1 cellular context compared by ENCODE assay signal in the genomic region with DNA sequence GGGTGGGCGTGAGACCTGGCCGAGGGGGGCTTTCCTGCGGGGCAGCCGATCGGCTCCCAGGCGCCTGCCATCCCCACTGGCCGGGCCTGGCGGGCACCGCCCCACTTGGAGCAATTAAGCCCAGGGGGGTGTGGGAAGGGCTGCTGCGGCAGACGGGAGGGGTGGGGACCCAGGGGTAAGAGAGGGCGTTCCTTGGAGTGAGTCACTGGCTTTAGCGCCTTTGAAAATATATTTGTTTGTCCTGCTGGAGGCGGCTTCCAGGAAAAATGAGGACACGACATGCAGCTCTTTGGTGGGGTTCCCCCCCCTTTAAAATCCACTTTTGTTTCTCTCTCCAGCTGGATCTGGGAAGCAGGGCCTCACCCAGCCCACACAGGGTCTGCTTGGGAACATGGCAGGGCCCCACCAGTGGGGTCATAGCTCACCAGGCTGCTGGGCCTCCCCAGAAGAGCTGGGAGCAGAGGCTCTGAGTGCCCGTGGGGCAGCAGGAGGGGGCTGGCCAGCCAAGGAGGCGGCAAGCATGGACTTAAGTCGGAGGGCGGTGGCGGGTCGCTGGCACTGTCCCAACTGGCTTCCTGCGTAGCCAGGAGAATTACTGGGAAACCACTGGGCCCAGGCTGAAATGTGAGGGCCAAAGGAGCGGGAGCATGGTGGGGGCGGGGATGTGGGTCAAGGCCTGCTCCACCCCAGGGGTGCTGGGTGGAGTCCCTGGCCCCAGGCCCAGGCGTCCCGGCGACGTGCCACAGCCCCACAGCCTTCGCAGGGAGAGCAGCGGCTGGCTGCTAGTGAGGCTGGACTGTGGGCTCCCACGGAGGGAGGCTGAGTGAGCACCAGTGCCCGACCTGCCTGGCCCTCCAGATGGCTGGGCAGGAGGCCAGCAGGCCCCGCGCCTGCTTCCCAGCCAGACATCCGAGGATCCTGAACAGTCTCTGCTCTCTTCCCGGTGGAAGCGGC.
A peak's percentile ranks its signal among the peaks of the same experiment; 100 is the strongest.
TF ChIP-seq lines count a peak whose summit lies in the region.

No MANE protein-coding gene starts in this region.

TF ChIP-seq in SK-N-SH, 30 proteins besides CTCF, POLR2A, EP300 and RAD21 (continued from another document):
- TF ChIP-seq, protein P1, sequence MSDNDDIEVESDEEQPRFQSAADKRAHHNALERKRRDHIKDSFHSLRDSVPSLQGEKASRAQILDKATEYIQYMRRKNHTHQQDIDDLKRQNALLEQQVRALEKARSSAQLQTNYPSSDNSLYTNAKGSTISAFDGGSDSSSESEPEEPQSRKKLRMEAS (IDR thresholded peaks at IDR 0.05; ENCODE audit: low read depth): peak; percentile 31; the same call in 1 of the 2 replicates
- peak; percentile 91 for TF ChIP-seq NFIC (IDR thresholded peaks at IDR 0.05; ENCODE audit: borderline replicate concordance)
TF ChIP-seq in SK-N-SH: peak in this region for 14.
